ENCODE assay signal across 10 cellular contexts in the genomic region with DNA sequence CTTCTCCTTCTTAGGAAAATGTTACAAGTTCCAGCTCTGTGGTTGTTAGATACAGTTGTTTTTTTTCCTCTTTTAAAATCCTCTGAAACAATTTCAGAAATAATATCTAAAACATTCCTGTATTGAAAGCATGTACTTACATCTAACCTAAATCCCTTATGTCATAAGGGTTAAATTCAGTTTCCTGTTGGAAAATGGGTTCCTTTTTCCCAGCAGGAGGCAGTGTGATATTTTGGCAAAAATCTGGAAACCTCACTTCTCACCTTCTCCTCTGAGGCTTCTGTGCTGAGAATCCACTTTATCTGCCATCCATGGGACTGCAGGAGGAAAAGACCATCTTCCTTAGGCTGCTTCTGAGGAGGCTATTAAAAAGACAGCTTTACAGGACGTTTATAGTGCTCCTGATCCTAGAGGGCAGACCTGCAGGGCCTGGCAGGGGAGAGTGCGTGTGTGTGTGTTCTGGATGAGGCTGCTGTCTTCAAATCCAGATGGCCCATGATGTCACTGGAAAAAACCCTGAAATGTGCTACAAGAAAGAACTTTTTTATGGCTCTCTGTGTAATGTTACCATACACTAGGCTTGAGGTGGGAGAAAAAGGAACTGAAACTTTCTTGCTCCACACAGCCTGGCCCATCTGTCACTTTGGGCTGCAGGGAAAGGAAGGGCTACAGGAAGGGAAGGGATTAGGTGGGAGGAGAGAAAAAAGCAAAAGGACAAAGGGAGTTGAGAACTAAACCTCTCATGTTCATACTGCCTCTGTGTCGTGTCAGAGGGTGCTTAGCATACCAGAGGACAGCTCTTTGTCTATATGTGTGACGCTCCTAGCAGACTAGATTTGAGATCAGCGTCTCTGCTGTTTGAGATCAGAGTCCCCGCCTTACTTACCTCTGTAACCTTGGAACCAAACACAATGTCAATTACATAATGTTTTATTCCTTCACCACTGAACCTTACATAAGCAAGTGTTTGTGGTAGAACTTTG.
DNase-seq lines count a peak whose midpoint lies in the region; ATAC-seq and TF ChIP-seq lines count a peak whose summit lies in the region.
"Had no signal": no experiment of that assay in that cellular context is flagged by ENCODE, and none has a peak within 500 bp of the region (broad histone marks: within the 10 kb centered on the region; RNA-seq: fewer than 3 reads in every experiment).

No MANE protein-coding gene starts in this region.

- peak; percentile 30; the same call in 2 of the 3 replicates for TF ChIP-seq CTCF in H9 (conservative IDR thresholded peaks at IDR 0.05)
- peak; percentile 15 for TF ChIP-seq CTCF in neural crest cell (conservative IDR thresholded peaks at IDR 0.05)
- TF ChIP-seq CTCF in RWPE1 (conservative IDR thresholded peaks at IDR 0.05; ENCODE audit: low read depth): no peak
- no peak for TF ChIP-seq CTCF in osteocyte (IDR thresholded peaks at IDR 0.05)

- H3K4me3 Mint-ChIP-seq in H9: no peak overlapping the region
- H3K4me3 Mint-ChIP-seq in neural crest cell: no peak overlapping the region
- H3K4me3 Mint-ChIP-seq in osteocyte (ENCODE audit: unreplicated experiment): no peak overlapping the region

- H3K79me2 ChIP-seq in H9 (ENCODE audit: insufficient read depth, low read length): no peaks in the 10 kb centered on the region

- H2BK5ac ChIP-seq in H9 (ENCODE audit: insufficient read length, low read length): no peak overlapping the region

- no peaks in the 10 kb centered on the region for H3K79me1 ChIP-seq in H9 (ENCODE audit: insufficient read depth, low read depth, low read length, poor library complexity, severe bottlenecking)

- POLR2A ChIA-PET in RWPE1 (lab: Yijun Ruan, JAX; ENCODE audit: low non-redundant PET): no interaction called here

- H3K23me2 ChIP-seq in H9 (ENCODE audit: insufficient read length, low read depth, low read length, poor library complexity, severe bottlenecking): no peaks in the 10 kb centered on the region

- WGBS in H9 (ENCODE audit: extremely low coverage, insufficient read length, low lambda C conversion rate): no CpG with 5 or more reads among the region's 6 CpGs

- no peaks in the 10 kb centered on the region for H3K27me3 ChIP-seq in H9 (ENCODE audit: insufficient read depth, low read length)

- no peak overlapping the region for H3K56ac ChIP-seq in H9 (ENCODE audit: insufficient read length, low read depth, low read length)

- H2BK120ac ChIP-seq in H9 (ENCODE audit: low read depth, low read length, poor library complexity, severe bottlenecking): no peak overlapping the region

- no peaks in the 10 kb centered on the region for H3K4me1 ChIP-seq in H9 (ENCODE audit: insufficient read depth, low read length)

- H3K27me3 Mint-ChIP-seq in H9 (ENCODE audit: low read depth) (no peaks in the 10 kb centered on the region), neural crest cell (ENCODE audit: low read depth) (no peaks in the 10 kb centered on the region), osteocyte (ENCODE audit: unreplicated experiment) (no peaks in the 10 kb centered on the region)

- no peak overlapping the region for H2AK5ac ChIP-seq in H9 (ENCODE audit: insufficient read length, low read length)

- no peak overlapping the region for H3K14ac ChIP-seq in H9 (ENCODE audit: insufficient read depth, low read length)

- H3K9me3 ChIP-seq in H9 (ENCODE audit: control insufficient read depth, low read depth, low read length): no peaks in the 10 kb centered on the region

- H4K20me1 ChIP-seq in H9 (ENCODE audit: control insufficient read depth, insufficient read depth, insufficient read length): no peaks in the 10 kb centered on the region

- H4K5ac ChIP-seq in H9 (ENCODE audit: insufficient read length, low read depth, low read length): no peak overlapping the region

- H4K8ac ChIP-seq in H9 (replicated peaks; ENCODE audit: insufficient read length, low read depth, low read length): no peak overlapping the region

- no peak overlapping the region for H3T11ph ChIP-seq in H9 (ENCODE audit: low read length)

- DNase-seq in H9: no peak
- DNase-seq in NCI-H82 (lab: John Stamatoyannopoulos, UW): peak; percentile 32
- no peak for DNase-seq in neural crest cell (ENCODE audit: low read depth, low spot score)
- DNase-seq in RWPE1 (ENCODE audit: low spot score): no peak
- no peak for DNase-seq in osteocyte (ENCODE audit: extremely low spot score, unreplicated experiment)
- no peak for DNase-seq in DMS114 treated with DMSO at 0.1 percent for 48 hours (lab: John Stamatoyannopoulos, UW; ENCODE audit: unreplicated experiment)
- DNase-seq in GOT3 (lab: John Stamatoyannopoulos, UW): no peak
- DNase-seq: activated CD4-positive, alpha-beta T cell treated with anti-CD3 and anti-CD28 coated beads, Interleukin-2, amount 50 U/mL, for 48 hours; NCI-H1694 treated with DMSO at 0.1 percent for 48 hours had no signal

- H3K27ac Mint-ChIP-seq in H9 (peak overlapping the region in 1 of 3 experiments; percentile 16; a peak in 2 of 7 replicates), neural crest cell (ENCODE audit: unreplicated experiment) (peak overlapping the region; percentile 38), osteocyte (ENCODE audit: unreplicated experiment) (no peak overlapping the region)

- H2BK20ac ChIP-seq in H9 (ENCODE audit: low read depth, low read length, poor library complexity, severe bottlenecking): no peak overlapping the region

- no peak overlapping the region for H3K4ac ChIP-seq in H9 (ENCODE audit: low read depth, low read length)

- no peak overlapping the region for H2AFZ ChIP-seq in H9 (ENCODE audit: low read length)

- no peak overlapping the region for H3K18ac ChIP-seq in H9 (ENCODE audit: insufficient read length, low read depth, low read length)

- H2BK15ac ChIP-seq in H9 (ENCODE audit: low read depth, low read length): no peak overlapping the region

- no peak overlapping the region for H3K27ac ChIP-seq in H9 (ENCODE audit: insufficient read length, low read depth, low read length)
- no peak overlapping the region for H3K27ac ChIP-seq in RWPE1

- H3K4me1 Mint-ChIP-seq in H9 (peaks cover 13% of the 10 kb centered on the region in 2 experiments), neural crest cell (peaks cover 4% of the 10 kb centered on the region), osteocyte (ENCODE audit: unreplicated experiment) (no peaks in the 10 kb centered on the region)

- CTCF ChIA-PET in RWPE1 (lab: Yijun Ruan, JAX): interaction anchor here (1.0 kb wide), 2 partner anchors 19 to 230 kb away, joined by 3 read pairs; no protein-coding TSS in a partner anchor

- H3K4me2 ChIP-seq in H9 (ENCODE audit: insufficient read depth, insufficient read length, low read length): no peak overlapping the region

- peak; percentile 73 for ATAC-seq in GM18502 (IDR thresholded peaks at IDR 0.05; ENCODE audit: poor library complexity, unreplicated experiment)

- H3K9me3 Mint-ChIP-seq in H9 (no peaks in the 10 kb centered on the region; a peak in 1 of 5 replicates), neural crest cell (no peaks in the 10 kb centered on the region), osteocyte (ENCODE audit: unreplicated experiment) (peaks cover 3% of the 10 kb centered on the region)

- no peak overlapping the region for H2BK12ac ChIP-seq in H9 (ENCODE audit: insufficient read length, low read depth, low read length)

- H3K36me3 Mint-ChIP-seq in H9 (ENCODE audit: insufficient read depth in 1 of 3, low read depth in 3 of 3) (no peaks in the 10 kb centered on the region), neural crest cell (ENCODE audit: low read depth) (no peaks in the 10 kb centered on the region), osteocyte (ENCODE audit: unreplicated experiment) (no peaks in the 10 kb centered on the region)

- H3K23ac ChIP-seq in H9 (ENCODE audit: insufficient read length, low read depth, low read length): no peak overlapping the region

- H4K91ac ChIP-seq in H9 (ENCODE audit: insufficient read length, low read depth, low read length): no peak overlapping the region

- no peak overlapping the region for H3K9ac ChIP-seq in H9 (ENCODE audit: extremely low read depth, insufficient read length, low read length)

Comparison
In these comparisons a context has a peak if more than half of its experiments do, and no peak if none do; other contexts are left out.
1. CTCF ChIP-seq: peak in H9 (single experiment) and neural crest cell (single experiment); none in RWPE1 (single experiment) and osteocyte (single experiment).